ENCODE assay signal across 20 cellular contexts in the genomic region with DNA sequence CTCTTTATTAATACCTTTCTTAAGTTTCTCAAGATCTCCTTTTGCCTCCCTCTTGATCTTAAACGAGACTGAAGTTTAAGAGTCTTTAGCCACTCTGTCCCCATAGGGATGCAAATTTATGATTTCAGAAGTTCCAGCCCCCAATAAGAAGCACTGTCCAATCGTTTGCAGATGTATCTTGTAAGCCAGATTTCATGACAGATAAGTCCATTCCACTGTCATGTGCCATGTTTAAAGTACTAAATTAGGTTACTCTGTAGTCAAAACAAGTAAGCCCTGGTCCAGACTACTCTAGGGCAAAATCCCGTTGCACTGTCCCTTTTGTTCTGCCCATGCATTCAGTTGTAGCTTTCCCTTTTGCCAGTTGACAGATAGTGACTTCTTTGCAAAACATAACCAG.
"Had no signal": no experiment of that assay in that cellular context is flagged by ENCODE, and none has a peak within 500 bp of the region (broad histone marks: within the 10 kb centered on the region; RNA-seq: fewer than 3 reads in every experiment).

No MANE protein-coding gene starts in this region.

- DNase-seq: effector CD4-positive, alpha-beta T cell; endodermal cell; erythroblast; heart left ventricle; hypothalamus; kidney glomerular epithelial cell; mesendoderm; naive thymus-derived CD4-positive, alpha-beta T cell; posterior cingulate gyrus; spleen; stimulated activated CD4-positive, alpha-beta T cell treated with anti-CD3 and anti-CD28 coated beads, Interleukin-15, amount 100 ng/mL, for 24 hours; stimulated activated CD4-positive, alpha-beta T cell treated with anti-CD3 and anti-CD28 coated beads, Interleukin-1b, Interleukin-23, amount 100 ng/mL, for 48 hours; stimulated activated CD4-positive, alpha-beta T cell treated with anti-CD3 and anti-CD28 coated beads, Interleukin-4, amount 100 ng/mL, for 24 hours; tibial artery; upper lobe of left lung had no signal

- H3K36me3 ChIP-seq: heart left ventricle, vagina had no signal

- H3K4me3 ChIP-seq: heart left ventricle, spleen, tibial artery, upper lobe of left lung, vagina had no signal

- H3K9me3 ChIP-seq: neutrophil, tibial artery, vagina had no signal

- H3K4me1 Mint-ChIP-seq: endodermal cell; naive thymus-derived CD4-positive, alpha-beta T cell had no signal

- ATAC-seq: heart left ventricle; naive thymus-derived CD4-positive, alpha-beta T cell; sciatic nerve; stimulated activated memory B cell treated with anti-CD40 and anti-IgM and Interleukin-4, amounts not matched to agents 10 μg/mL and 1 μg/mL and 100 μg/mL, for 72 hours had no signal

- H3K27me3 ChIP-seq: heart left ventricle, neutrophil, spleen, tibial artery, upper lobe of left lung, vagina had no signal

- H3K9me3 Mint-ChIP-seq: endodermal cell had no signal

- H3K4me1 ChIP-seq: upper lobe of left lung, vagina had no signal

- H3K27ac ChIP-seq: heart left ventricle, neutrophil, spleen, tibial artery, upper lobe of left lung, vagina had no signal

- H3K4me3 Mint-ChIP-seq: endodermal cell; naive thymus-derived CD4-positive, alpha-beta T cell; stimulated activated memory B cell treated with anti-CD40 and anti-IgM and Interleukin-4, amounts not matched to agents 10 μg/mL and 1 μg/mL and 100 μg/mL, for 72 hours; stimulated activated naive CD8-positive, alpha-beta T cell treated with anti-CD3 and anti-CD28 coated beads, Interleukin-15, Interleukin-2, amounts not matched to agents 100 ng/mL and 50 ng/mL, for 24 hours had no signal

- H3K27me3 Mint-ChIP-seq: naive thymus-derived CD4-positive, alpha-beta T cell; stimulated activated memory B cell treated with anti-CD40 and anti-IgM and Interleukin-4, amounts not matched to agents 10 μg/mL and 1 μg/mL and 100 μg/mL, for 72 hours; stimulated activated naive CD8-positive, alpha-beta T cell treated with anti-CD3 and anti-CD28 coated beads, Interleukin-15, Interleukin-2, amounts not matched to agents 100 ng/mL and 50 ng/mL, for 24 hours had no signal

- H3K27ac Mint-ChIP-seq: endodermal cell; naive thymus-derived CD4-positive, alpha-beta T cell; stimulated activated memory B cell treated with anti-CD40 and anti-IgM and Interleukin-4, amounts not matched to agents 10 μg/mL and 1 μg/mL and 100 μg/mL, for 72 hours; stimulated activated naive CD8-positive, alpha-beta T cell treated with anti-CD3 and anti-CD28 coated beads, Interleukin-15, Interleukin-2, amounts not matched to agents 100 ng/mL and 50 ng/mL, for 24 hours had no signal
